18 cellular contexts compared by ENCODE assay signal in genomic region chr17:48532261-48532660, GRCh38. TPM values are rescaled to one million over a fixed set of nuclear protein-coding genes. Genes with fewer than 3 reads are reported as not detected.
DNase-seq lines count a peak whose midpoint lies in the region; ATAC-seq, FAIRE-seq and TF ChIP-seq lines count a peak whose summit lies in the region.
"Had no signal": no experiment of that assay in that cellular context is flagged by ENCODE, and none has a peak within 500 bp of the region (broad histone marks: within the 10 kb centered on the region; RNA-seq: fewer than 3 reads in every experiment).

No MANE protein-coding gene starts in this region.

- intact Hi-C loops in K562 (cut with micrococcal nuclease) = no loop called here

- 0 out of 2 replicates have a peak overlapping the region, but pooled peaks have one; percentile 66 for H3K4me2 ChIP-seq in GM23338
- no peak overlapping the region for H3K4me2 ChIP-seq in K562 (ENCODE audit: insufficient read depth, low read length)
- H3K4me2 ChIP-seq in MM.1S (ENCODE audit: low read depth, low read length) = no peak overlapping the region
- H3K4me2 ChIP-seq: A549, BLaER1 had no signal

- ATAC-seq in GM23338 = no peak
- peak; percentile 15; the same call in 1 of the 3 replicates for ATAC-seq in K562
- ATAC-seq: A549, HepG2 had no signal

- H3K4me1 ChIP-seq in GM23338 (ENCODE audit: insufficient read depth) (peaks cover 53% of the 10 kb centered on the region), K562 (replicated peaks in 1 of 2; ENCODE audit: control insufficient read depth in 2 of 2, insufficient read depth in 2 of 2, low read length in 2 of 2) (peaks cover 31 to 40% of the 10 kb centered on the region in 2 experiments; a peak in 4 of 5 replicates), MM.1S (ENCODE audit: low read length) (no peaks in the 10 kb centered on the region)
- H3K4me1 ChIP-seq: BLaER1 had no signal

- CTCF ChIA-PET in K562 (lab: Yijun Ruan, JAX; ENCODE audit: low intra/inter-chr PET ratio) = no interaction called here

- TF ChIP-seq EP300 in K562 (IDR thresholded peaks at IDR 0.05; ENCODE audit: low read length) = no peak

- H3F3A ChIP-seq in GM23338 (replicated peaks; ENCODE audit: low read depth) (peaks cover 17% of the 10 kb centered on the region), MM.1S (ENCODE audit: insufficient read depth, low read length) (no peaks in the 10 kb centered on the region)

- H3K79me2 ChIP-seq in GM23338 (replicated peaks; ENCODE audit: insufficient read depth) = no peaks in the 10 kb centered on the region
- H3K79me2 ChIP-seq in K562 (ENCODE audit: control insufficient read depth, insufficient read depth, low read length) = no peaks in the 10 kb centered on the region
- no peaks in the 10 kb centered on the region for H3K79me2 ChIP-seq in MM.1S (ENCODE audit: low read length)

- TF ChIP-seq RAD21 in K562 (CRISPR knock-in tag; conservative IDR thresholded peaks at IDR 0.05 in 1 of 2, IDR thresholded peaks at IDR 0.05 in 1 of 2) = no peak

- no peak for DNase-seq in GM23338 (ENCODE audit: low spot score)
- no peak for DNase-seq in K562 (ENCODE audit: extremely low read depth in 1 of 4, low spot score in 3 of 4)
- DNase-seq in mesothelial cell of epicardium (ENCODE audit: low spot score in 2 of 2, unreplicated experiment in 2 of 2) = no peak
- DNase-seq in NCI-H446 treated with DMSO at 0.1 percent for 48 hours (lab: John Stamatoyannopoulos, UW) = no peak
- DNase-seq in NOMO-1 treated with DMSO at 0.1 percent for 48 hours (lab: John Stamatoyannopoulos, UW; ENCODE audit: unreplicated experiment) = no peak
- no peak for DNase-seq in MM.1S
- DNase-seq: CD4-positive, alpha-beta memory T cell; DMS153; DMS79; GF-D8; GOT3; H9 had no signal

- no TSS peak for BruUV-seq in K562 (replicated peaks; lab: Mats Ljungman, UMichigan)

- H3K36me3 Mint-ChIP-seq in GM23338 (ENCODE audit: low read depth) (no peaks in the 10 kb centered on the region), mesothelial cell of epicardium (peaks cover 2% of the 10 kb centered on the region)
- H3K36me3 Mint-ChIP-seq: CD14-positive monocyte; CD4-positive, alpha-beta memory T cell; IgD-negative memory B cell had no signal

- H3K27me3 ChIP-seq in GM23338 (ENCODE audit: insufficient read depth) (peaks cover 97% of the 10 kb centered on the region), K562 (ENCODE audit: control insufficient read depth in 2 of 2, insufficient read depth in 2 of 2, low read length in 2 of 2) (no peaks in the 10 kb centered on the region), MM.1S (replicated peaks; ENCODE audit: insufficient read depth, low read length) (no peaks in the 10 kb centered on the region)

- WGBS in K562 (ENCODE audit: insufficient coverage, low coverage, missing lambda C conversion rate) = 34% methylated on average over 8 of the region's 8 CpGs

- no peak for TF ChIP-seq POLR2A in K562 (conservative IDR thresholded peaks at IDR 0.05)

- H3K4me3 ChIP-seq in GM23338 (no peak overlapping the region), K562 (no peak overlapping the region), MM.1S (ENCODE audit: low read length) (no peak overlapping the region)
- H3K4me3 ChIP-seq: A549, BLaER1 had no signal

- H3K4me3 Mint-ChIP-seq in GM23338 = no peak overlapping the region
- H3K4me3 Mint-ChIP-seq in mesothelial cell of epicardium = no peak overlapping the region
- H3K4me3 Mint-ChIP-seq: CD4-positive, alpha-beta memory T cell; IgD-negative memory B cell had no signal

- H3K36me3 ChIP-seq in GM23338 (ENCODE audit: insufficient read depth) = no peaks in the 10 kb centered on the region
- H3K36me3 ChIP-seq in K562 (ENCODE audit: control insufficient read depth, insufficient read depth, low read length) = no peaks in the 10 kb centered on the region
- no peaks in the 10 kb centered on the region for H3K36me3 ChIP-seq in MM.1S (replicated peaks; ENCODE audit: insufficient read depth, low read length)
- H3K36me3 ChIP-seq: BLaER1 had no signal

- H3K9me3 ChIP-seq in K562 (replicated peaks; ENCODE audit: control insufficient read depth, insufficient read depth, low read depth, low read length) = no peaks in the 10 kb centered on the region
- no peaks in the 10 kb centered on the region for H3K9me3 ChIP-seq in MM.1S (replicated peaks; ENCODE audit: insufficient read depth, low read length)
- H3K9me3 ChIP-seq: A549, BLaER1 had no signal

- no peak for FAIRE-seq in K562 (lab: Jason Lieb, UNC)
- FAIRE-seq: A549, HepG2 had no signal

- peaks cover 75% of the 10 kb centered on the region for H3K27me3 Mint-ChIP-seq in GM23338 (ENCODE audit: insufficient read depth, low read depth, poor library complexity)
- no peaks in the 10 kb centered on the region for H3K27me3 Mint-ChIP-seq in mesothelial cell of epicardium (ENCODE audit: low read depth)

- in situ Hi-C loops in K562 (cut with MboI) = no loop called here

- H3K9ac ChIP-seq in K562 (ENCODE audit: insufficient read depth in 1 of 2, low read depth in 2 of 2, low read length in 2 of 2) = peak overlapping the region; percentile 3 to 80; a peak in 2 of 4 replicates
- no peak overlapping the region for H3K9ac ChIP-seq in MM.1S (ENCODE audit: low read length)
- H3K9ac ChIP-seq: BLaER1 had no signal

- H3K9me3 Mint-ChIP-seq in GM23338 (no peaks in the 10 kb centered on the region), mesothelial cell of epicardium (no peaks in the 10 kb centered on the region)
- H3K9me3 Mint-ChIP-seq: CD4-positive, alpha-beta memory T cell; IgD-negative memory B cell had no signal

- H3K9me2 ChIP-seq in GM23338 (ENCODE audit: insufficient read depth) (no peaks in the 10 kb centered on the region), MM.1S (replicated peaks; ENCODE audit: insufficient read depth, low read length) (no peaks in the 10 kb centered on the region)

- no peak overlapping the region for H3K27ac ChIP-seq in GM23338 (ENCODE audit: low read depth)
- no peak overlapping the region; the same call in 2 of the 3 replicates for H3K27ac ChIP-seq in K562 (ENCODE audit: extremely low read depth, low read depth, low read length)
- H3K27ac ChIP-seq in MM.1S (ENCODE audit: low read length) = no peak overlapping the region
- H3K27ac ChIP-seq: A549, BLaER1 had no signal

- POLR2A ChIA-PET in K562 (lab: Yijun Ruan, JAX) = interaction anchor here (1.9 to 2.9 kb wide), 2 partner anchors 9 to 25 kb away, joined by 9 to 13 read pairs; no protein-coding TSS in a partner anchor

- H4K20me1 ChIP-seq in GM23338 (replicated peaks; ENCODE audit: insufficient read depth) (0 out of 2 replicates have a peak, but pooled peaks cover 4% of the 10 kb centered on the region), K562 (replicated peaks; ENCODE audit: control insufficient read depth, insufficient read depth, low read length) (no peaks in the 10 kb centered on the region), MM.1S (ENCODE audit: insufficient read depth, low read length) (no peaks in the 10 kb centered on the region)
- H4K20me1 ChIP-seq: BLaER1 had no signal

- TF ChIP-seq CTCF in GM23338 (conservative IDR thresholded peaks at IDR 0.05; ENCODE audit: low read depth in 2 of 2) (no peak), K562 (IDR thresholded peaks at IDR 0.05 in 2 of 3, conservative IDR thresholded peaks at IDR 0.05 in 1 of 3; ENCODE audit: insufficient read depth in 2 of 3, low read depth in 1 of 3, low read length in 3 of 3) (no peak), mesothelial cell of epicardium (IDR thresholded peaks at IDR 0.05; ENCODE audit: unreplicated experiment) (no peak), MM.1S (IDR thresholded peaks at IDR 0.05; ENCODE audit: low read length) (no peak)

- no peaks in the 10 kb centered on the region for H3K9me1 ChIP-seq in K562 (ENCODE audit: control insufficient read depth, insufficient read depth, low read length)

- no peak overlapping the region for H3K27ac Mint-ChIP-seq in GM23338
- peak overlapping the region; percentile 23 for H3K27ac Mint-ChIP-seq in mesothelial cell of epicardium
- H3K27ac Mint-ChIP-seq: CD14-positive monocyte, H9 had no signal

- H2AFZ ChIP-seq in GM23338 (no peak overlapping the region), K562 (ENCODE audit: low read depth, low read length) (peak overlapping the region; percentile 79), MM.1S (ENCODE audit: low read length) (no peak overlapping the region)

- H3K4me1 Mint-ChIP-seq in GM23338 (peaks cover 53% of the 10 kb centered on the region), mesothelial cell of epicardium (peaks cover 67% of the 10 kb centered on the region)
- H3K4me1 Mint-ChIP-seq: CD14-positive monocyte; CD4-positive, alpha-beta memory T cell had no signal

RNA-seq across cellular contexts. Expression of gene HOXB1, which starts 1.4 kb away (rescaled TPM):
- total RNA-seq in GM23338 (2014; rRNA removed; shearing (Covaris generic)) = not detected in 2 replicates
- polyA plus RNA-seq in GM23338 (2016; fragmentation: Nextera tagmentation; extraction: Ambion mirVana) (not detected in 2 replicates), K562 (2011; rRNA removed) (0.04 TPM in 1 of 2 replicates, not detected in the other), K562 (2014; fragmentation: Illumina TruSeq; extraction: Trizol) (not detected in 2 replicates), K562 (2014; fragmentation: Nextera tagmentation; extraction: Ambion mirVana) (not detected), K562 (2014; rRNA removed) (not detected in 2 replicates)
- total RNA-seq in K562 (2011; cell fraction: chromatin; rRNA removed; ENCODE audit: low replicate concordance) = not detected in 2 replicates
- total RNA-seq in K562 (2011; cell fraction: nucleolus; rRNA removed) = not detected in 2 replicates
- not detected in 2 replicates for total RNA-seq in K562 (2011; cell fraction: nucleoplasm; rRNA removed)
- total RNA-seq in K562 (2014; rRNA removed) (not detected in 2 replicates), K562 (2014; rRNA removed; fragmentation: Illumina TruSeq; extraction: Trizol) (not detected in 2 replicates), K562 (2015; rRNA removed; fragmentation: Illumina TruSeq; extraction: Trizol) (not detected in 2 replicates), K562 (2021) (not detected in 2 replicates), mesothelial cell of epicardium (0.24 to 0.43 TPM (median 0.25 TPM) in 3 replicates)
- polyA plus RNA-seq in K562 (2011; cell fraction: cytosol; rRNA removed) = not detected in 2 replicates
- not detected in 2 replicates for polyA plus RNA-seq in K562 (2011; cell fraction: nucleus; rRNA removed)
- polyA plus RNA-seq in K562 (2012) = not detected in 2 replicates
- polyA minus RNA-seq in K562 (2011; rRNA and poly(A)+ RNA removed) = not detected in 2 replicates
- not detected in 2 replicates for polyA minus RNA-seq in K562 (2011; cell fraction: cytosol; rRNA and poly(A)+ RNA removed)
- not detected in 2 replicates for polyA minus RNA-seq in K562 (2011; cell fraction: nucleus; rRNA and poly(A)+ RNA removed)
- total RNA-seq: CD4-positive, alpha-beta memory T cell; Daoy; H9; HepG2 had no signal
- polyA plus RNA-seq: A549; CD14-positive monocyte; CD4-positive, alpha-beta memory T cell; HepG2; IgD-negative memory B cell had no signal

RNA-seq across cellular contexts. Expression of gene HOXB2, which starts 12.6 kb away (rescaled TPM):
- total RNA-seq in GM23338 (2014; rRNA removed; shearing (Covaris generic)) = not detected in 2 replicates
- polyA plus RNA-seq in GM23338 (2016; fragmentation: Nextera tagmentation; extraction: Ambion mirVana) = 0.37 TPM in 1 of 2 replicates, not detected in the other
- 18.7 and 27.7 TPM in 2 replicates for total RNA-seq in K562 (2011; cell fraction: chromatin; rRNA removed; ENCODE audit: low replicate concordance)
- 34.9 and 41.4 TPM in 2 replicates for total RNA-seq in K562 (2011; cell fraction: nucleolus; rRNA removed)
- 30.6 and 32.7 TPM in 2 replicates for total RNA-seq in K562 (2011; cell fraction: nucleoplasm; rRNA removed)
- 35.0 and 42.1 TPM in 2 replicates for total RNA-seq in K562 (2014; rRNA removed)
- 13.0 and 16.9 TPM in 2 replicates for total RNA-seq in K562 (2014; rRNA removed; fragmentation: Illumina TruSeq; extraction: Trizol)
- 21.2 and 22.2 TPM in 2 replicates for total RNA-seq in K562 (2015; rRNA removed; fragmentation: Illumina TruSeq; extraction: Trizol)
- total RNA-seq in K562 (2021) = 74.2 and 75.5 TPM in 2 replicates
- polyA plus RNA-seq in K562 (2011; rRNA removed) = 15.9 and 16.4 TPM in 2 replicates
- 24.2 and 53.7 TPM in 2 replicates for polyA plus RNA-seq in K562 (2011; cell fraction: cytosol; rRNA removed)
- 43.7 and 75.1 TPM in 2 replicates for polyA plus RNA-seq in K562 (2011; cell fraction: nucleus; rRNA removed)
- 50.1 and 61.9 TPM in 2 replicates for polyA plus RNA-seq in K562 (2012)
- 32.5 and 32.6 TPM in 2 replicates for polyA plus RNA-seq in K562 (2014; fragmentation: Illumina TruSeq; extraction: Trizol)
- polyA plus RNA-seq in K562 (2014; fragmentation: Nextera tagmentation; extraction: Ambion mirVana) = 1 to 10 TPM; 2.1 to 3.1 TPM
- 66.4 and 97.7 TPM in 2 replicates for polyA plus RNA-seq in K562 (2014; rRNA removed)
- polyA minus RNA-seq in K562 (2011; rRNA and poly(A)+ RNA removed) = 5.8 and 6.4 TPM in 2 replicates
- 7.7 and 8.4 TPM in 2 replicates for polyA minus RNA-seq in K562 (2011; cell fraction: cytosol; rRNA and poly(A)+ RNA removed)
- 21.1 and 32.0 TPM in 2 replicates for polyA minus RNA-seq in K562 (2011; cell fraction: nucleus; rRNA and poly(A)+ RNA removed)
- total RNA-seq in mesothelial cell of epicardium = 46.6 to 47.2 TPM (median 46.7 TPM) in 3 replicates
- total RNA-seq: H9, HepG2 had no signal
- polyA plus RNA-seq: HepG2 had no signal

RNA-seq across cellular contexts. Expression of gene HOXB4, which starts 45.9 kb away (rescaled TPM):
- total RNA-seq in GM23338 (2014; rRNA removed; shearing (Covaris generic)) = not detected in 2 replicates
- polyA plus RNA-seq in GM23338 (2016; fragmentation: Nextera tagmentation; extraction: Ambion mirVana) (not detected in 2 replicates), K562 (2011; rRNA removed) (9.2 and 13.0 TPM in 2 replicates), K562 (2014; fragmentation: Illumina TruSeq; extraction: Trizol) (27.5 and 30.2 TPM in 2 replicates), K562 (2014; fragmentation: Nextera tagmentation; extraction: Ambion mirVana) (1 to 10 TPM; 1.6 to 2.6 TPM), K562 (2014; rRNA removed) (22.5 and 27.2 TPM in 2 replicates)
- total RNA-seq in K562 (2011; cell fraction: chromatin; rRNA removed; ENCODE audit: low replicate concordance) = 46.4 and 55.0 TPM in 2 replicates
- 33.6 and 35.9 TPM in 2 replicates for total RNA-seq in K562 (2011; cell fraction: nucleolus; rRNA removed)
- total RNA-seq in K562 (2011; cell fraction: nucleoplasm; rRNA removed) = 34.9 and 40.6 TPM in 2 replicates
- total RNA-seq in K562 (2014; rRNA removed) (23.9 and 26.4 TPM in 2 replicates), K562 (2014; rRNA removed; fragmentation: Illumina TruSeq; extraction: Trizol) (10.6 and 10.8 TPM in 2 replicates), K562 (2015; rRNA removed; fragmentation: Illumina TruSeq; extraction: Trizol) (14.6 and 14.9 TPM in 2 replicates), K562 (2021) (33.2 and 34.9 TPM in 2 replicates), mesothelial cell of epicardium (34.2 to 39.2 TPM (median 34.4 TPM) in 3 replicates)
- polyA plus RNA-seq in K562 (2011; cell fraction: cytosol; rRNA removed) = 10.4 and 12.6 TPM in 2 replicates
- 44.4 and 69.1 TPM in 2 replicates for polyA plus RNA-seq in K562 (2011; cell fraction: nucleus; rRNA removed)
- polyA plus RNA-seq in K562 (2012) = 16.3 and 24.5 TPM in 2 replicates
- polyA minus RNA-seq in K562 (2011; rRNA and poly(A)+ RNA removed) = 4.4 and 4.6 TPM in 2 replicates
- polyA minus RNA-seq in K562 (2011; cell fraction: cytosol; rRNA and poly(A)+ RNA removed) = 5.2 and 7.6 TPM in 2 replicates
- polyA minus RNA-seq in K562 (2011; cell fraction: nucleus; rRNA and poly(A)+ RNA removed) = 14.8 and 17.5 TPM in 2 replicates
- total RNA-seq: H9, HepG2 had no signal
- polyA plus RNA-seq: CD14-positive monocyte, HepG2 had no signal

RNA-seq across cellular contexts. Expression of gene HOXB3, which starts 57.8 kb away (rescaled TPM):
- 0.17 TPM in 1 of 2 replicates, not detected in the other for total RNA-seq in GM23338 (2014; rRNA removed; shearing (Covaris generic))
- polyA plus RNA-seq in GM23338 (2016; fragmentation: Nextera tagmentation; extraction: Ambion mirVana) (not detected in 2 replicates), K562 (2011; rRNA removed) (15.7 and 21.5 TPM in 2 replicates), K562 (2014; fragmentation: Illumina TruSeq; extraction: Trizol) (23.5 and 27.0 TPM in 2 replicates), K562 (2014; fragmentation: Nextera tagmentation; extraction: Ambion mirVana) (1 to 10 TPM; 2.4 to 2.5 TPM), K562 (2014; rRNA removed) (33.0 and 41.3 TPM in 2 replicates)
- 75.2 and 108 TPM in 2 replicates for total RNA-seq in K562 (2011; cell fraction: chromatin; rRNA removed; ENCODE audit: low replicate concordance)
- 47.0 and 47.2 TPM in 2 replicates for total RNA-seq in K562 (2011; cell fraction: nucleolus; rRNA removed)
- 90.9 and 153 TPM in 2 replicates for total RNA-seq in K562 (2011; cell fraction: nucleoplasm; rRNA removed)
- total RNA-seq in K562 (2014; rRNA removed) (11.8 and 17.2 TPM in 2 replicates), K562 (2014; rRNA removed; fragmentation: Illumina TruSeq; extraction: Trizol) (20.2 and 21.2 TPM in 2 replicates), K562 (2015; rRNA removed; fragmentation: Illumina TruSeq; extraction: Trizol) (24.7 and 28.1 TPM in 2 replicates), K562 (2021) (22.7 and 28.3 TPM in 2 replicates), mesothelial cell of epicardium (282 to 303 TPM (median 282 TPM) in 3 replicates)
- polyA plus RNA-seq in K562 (2011; cell fraction: cytosol; rRNA removed) = 11.5 and 17.9 TPM in 2 replicates
- 93.6 and 118 TPM in 2 replicates for polyA plus RNA-seq in K562 (2011; cell fraction: nucleus; rRNA removed)
- polyA plus RNA-seq in K562 (2012) = 19.2 and 37.9 TPM in 2 replicates
- 5.3 and 9.5 TPM in 2 replicates for polyA minus RNA-seq in K562 (2011; rRNA and poly(A)+ RNA removed)
- polyA minus RNA-seq in K562 (2011; cell fraction: cytosol; rRNA and poly(A)+ RNA removed) = 3.6 and 5.7 TPM in 2 replicates
- 29.2 and 37.0 TPM in 2 replicates for polyA minus RNA-seq in K562 (2011; cell fraction: nucleus; rRNA and poly(A)+ RNA removed)
- total RNA-seq: H9, HepG2 had no signal
- polyA plus RNA-seq: CD14-positive monocyte, HepG2 had no signal

Comparison
In these comparisons a context has a peak if more than half of its experiments do, and no peak if none do; other contexts are left out.
1. RNA of gene HOXB2, which starts 12.6 kb away (total RNA-seq): 46.6 to 47.2 TPM in mesothelial cell of epicardium and 13.0 to 75.5 TPM in K562; not detected in GM23338; every median in the first group is over 10 times any median in the second.
2. RNA of gene HOXB4, which starts 45.9 kb away (total RNA-seq): 34.2 to 39.2 TPM in mesothelial cell of epicardium and 10.6 to 55.0 TPM in K562; not detected in GM23338; every median in the first group is over 10 times any median in the second.